In the genomic region with DNA sequence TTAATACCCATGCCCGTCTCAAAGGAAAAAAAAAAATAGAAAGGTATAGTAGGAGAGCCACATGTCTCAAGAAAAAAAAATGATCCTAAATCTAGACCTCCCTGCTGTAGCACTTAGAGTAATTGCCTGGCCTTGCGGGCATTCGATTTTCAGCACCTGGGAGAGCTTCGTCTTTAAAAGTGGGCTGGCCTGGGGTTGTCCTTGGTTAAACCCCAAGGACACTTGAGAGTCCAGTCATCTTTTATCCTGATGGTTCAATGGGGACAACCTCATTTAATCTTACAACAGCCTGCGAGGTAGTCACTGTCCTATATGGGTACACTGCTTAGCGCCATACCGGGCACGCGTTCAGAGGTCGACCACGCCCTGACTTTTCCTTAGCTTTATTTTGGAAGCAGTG, we compare ENCODE assay signal across 8 cellular contexts.
DNase-seq lines count a peak whose midpoint lies in the region; ATAC-seq, FAIRE-seq and TF ChIP-seq lines count a peak whose summit lies in the region.

No MANE protein-coding gene starts in this region.

- peaks cover 0 to 10% (median 6%) of the 10 kb centered on the region in 3 donors for H3K4me1 ChIP-seq in pancreas

- in situ Hi-C loops in ACHN (cut with HindIII; ENCODE audit: low pct_ligation_motif_present, low pct_unique_long_range_greater_than_20kb, low sequenced_read_pairs): no loop called here

- DNase-seq in NCI-H69 (lab: John Stamatoyannopoulos, UW): peak; percentile 86
- DNase-seq in epithelial cell of proximal tubule (ENCODE audit: low read depth): no peak
- no peak for DNase-seq in pancreas
- no peak for DNase-seq in ACHN
- DNase-seq in activated CD4-positive, alpha-beta T cell treated with anti-CD3 and anti-CD28 coated beads, Interleukin-2, amount 50 U/mL, for 48 hours: no peak

- 4 to 6% methylated on average over 11 of the region's 11 CpGs for WGBS in pancreas, 2 donors

- TF ChIP-seq CTCF in epithelial cell of proximal tubule (conservative IDR thresholded peaks at IDR 0.05; ENCODE audit: low read depth, low read length) (no peak), pancreas (IDR thresholded peaks at IDR 0.05) (no peak)

- no peak overlapping the region for H3K27ac ChIP-seq in pancreas

- no peaks in the 10 kb centered on the region for H3K27me3 ChIP-seq in pancreas

- intact Hi-C loops in pancreas (cut with DNase I): loop anchor here in 2 of 3 donors (10.0 kb wide), 1 partner anchor 939 kb away; no protein-coding TSS in a partner anchor

- H3K9me3 ChIP-seq in pancreas: no peaks in the 10 kb centered on the region

- no peak for FAIRE-seq in pancreas (lab: Jason Lieb, UNC)

- ATAC-seq in GM19035 (IDR thresholded peaks at IDR 0.05; ENCODE audit: unreplicated experiment) (peak; percentile 3), pancreas (peak; percentile 32 to 48 (median 36)), HG03025 (IDR thresholded peaks at IDR 0.05; ENCODE audit: low FRiP score, unreplicated experiment) (no peak), GM19351 (IDR thresholded peaks at IDR 0.05; ENCODE audit: unreplicated experiment) (no peak)

- H3K4me3 ChIP-seq in epithelial cell of proximal tubule (ENCODE audit: low read depth, low read length): peak overlapping the region; percentile 48
- H3K4me3 ChIP-seq in pancreas: peak overlapping the region in 2 of 4 donors; percentile 26 to 38

- no peaks in the 10 kb centered on the region for H3K36me3 ChIP-seq in pancreas

Comparison
In these comparisons a context has a peak if more than half of its experiments do, and no peak if none do; other contexts are left out.
1. ATAC-seq: peak in GM19035 (single experiment) and pancreas (4 of 4); none in HG03025 (single experiment) and GM19351 (single experiment).